Comparison of ENCODE assay signal across 8 cellular contexts in genomic region chr17:3004150-3004801, GRCh38. TPM values are rescaled to one million over a fixed set of nuclear protein-coding genes. Genes with fewer than 3 reads are reported as not detected.
A peak's percentile ranks its signal among the peaks of the same experiment; 100 is the strongest.
DNase-seq lines count a peak whose midpoint lies in the region; ATAC-seq, FAIRE-seq and TF ChIP-seq lines count a peak whose summit lies in the region.

No MANE protein-coding gene starts in this region.

- no peak for TF ChIP-seq POLR2A in GM12891 (IDR thresholded peaks at IDR 0.05; ENCODE audit: low read depth, low read length)

- DNase-seq in GM12891 (ENCODE audit: insufficient read length, low spot score) (peak; percentile 59), NCI-H1417 (lab: John Stamatoyannopoulos, UW) (peak; percentile 89 to 96 (median 93)), T-helper 22 cell (ENCODE audit: low read depth) (peak; percentile 21), T47D (ENCODE audit: low read depth in 1 of 2, low spot score in 1 of 2) (peak; percentile 79 to 87)
- DNase-seq in stimulated activated CD4-positive, alpha-beta T cell treated with anti-CD3 and anti-CD28 coated beads, Interleukin-12 subunit alpha, Interleukin-12 subunit beta, amount 100 ng/mL, for 48 hours (ENCODE audit: low read depth in 2 of 3, low spot score in 1 of 3): peak; percentile 19 to 37 (median 32)

- in situ Hi-C loops in T47D (cut with HindIII; ENCODE audit: low pct_unique_long_range_greater_than_20kb, low sequenced_read_pairs): no loop called here

- FAIRE-seq in GM12891 (lab: Jason Lieb, UNC): peak; percentile 87
- peak; percentile 89 for FAIRE-seq in islet of Langerhans (lab: Jason Lieb, UNC)

- ATAC-seq in HG03457 (IDR thresholded peaks at IDR 0.05; ENCODE audit: unreplicated experiment) (no peak), GM21717 (IDR thresholded peaks at IDR 0.05; ENCODE audit: unreplicated experiment) (no peak)

TF ChIP-seq in GM12891, 5 proteins besides CTCF, POLR2A, EP300 and RAD21:
- no peak for TF ChIP-seq POLR2AphosphoS5 (IDR thresholded peaks at IDR 0.05; ENCODE audit: low read depth, low read length)
- TF ChIP-seq SPI1 (IDR thresholded peaks at IDR 0.05; ENCODE audit: low read depth, low read length): no peak

RNA-seq across cellular contexts. Expression of gene OR1D5, which starts 59.1 kb away (rescaled TPM):
- not detected for polyA plus RNA-seq in GM12891 (2012; ENCODE audit: low read depth, missing spikeins)

Comparison
In these comparisons a context has a peak if more than half of its experiments do, and no peak if none do; other contexts are left out.
1. DNase-seq: peak in every context shown above with its lines; median percentile 93 in NCI-H1417; 83 in T47D; 59 in GM12891; 32 in stimulated activated CD4-positive, alpha-beta T cell treated with anti-CD3 and anti-CD28 coated beads, Interleukin-12 subunit alpha, Interleukin-12 subunit beta, amount 100 ng/mL, for 48 hours; 21 in T-helper 22 cell.